In the genomic region with DNA sequence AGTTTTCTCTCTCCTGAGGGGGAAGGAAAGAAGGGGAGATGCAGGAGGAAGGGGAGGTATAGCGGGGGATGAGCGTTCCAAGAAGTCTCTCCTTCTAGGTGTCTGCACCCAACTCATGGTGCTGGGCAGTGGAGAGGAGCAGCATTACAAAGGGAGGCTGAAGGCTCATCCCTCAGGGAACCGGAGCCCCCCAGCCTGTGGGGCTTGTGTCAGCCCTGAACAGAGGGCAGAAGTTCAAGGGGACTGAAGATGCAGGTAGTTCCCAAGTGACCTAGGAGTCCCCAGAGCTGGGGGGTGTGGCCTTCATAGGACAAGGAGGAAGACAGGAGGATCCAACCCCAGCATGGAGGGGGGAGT, we compare ENCODE assay signal across 9 cellular contexts. TPM values are rescaled to one million over a fixed set of nuclear protein-coding genes. Genes with fewer than 3 reads are reported as not detected.
DNase-seq lines count a peak whose midpoint lies in the region; ATAC-seq, FAIRE-seq and TF ChIP-seq lines count a peak whose summit lies in the region.
"Had no signal": no experiment of that assay in that cellular context is flagged by ENCODE, and none has a peak within 500 bp of the region (broad histone marks: within the 10 kb centered on the region; RNA-seq: fewer than 3 reads in every experiment).

No MANE protein-coding gene starts in this region.

- no peak overlapping the region for H2AFZ ChIP-seq in PC-9

- no peak for TF ChIP-seq EP300 in A549 (IDR thresholded peaks at IDR 0.05)

- H3K4me3 Mint-ChIP-seq in immature natural killer cell = peak overlapping the region; percentile 53 to 90 (median 88)

- no peaks in the 10 kb centered on the region for H3K27me3 ChIP-seq in PC-9 (ENCODE audit: insufficient read depth, low read depth)

- no peak for TF ChIP-seq POLR2A in A549 (IDR thresholded peaks at IDR 0.05; ENCODE audit: low read length)
- no peak for TF ChIP-seq POLR2A in lower leg skin (IDR thresholded peaks at IDR 0.05)

- intact Hi-C loops in PC-9 (cut with micrococcal nuclease; ENCODE audit: unreplicated experiment) (loop anchor here (2.0 to 5.0 kb wide), 2 partner anchors 58 to 360 kb away; partner anchors contain the start of genes CFL1 and LTBP3), lower leg skin (cut with DNase I; ENCODE audit: low total_unique reads) (no loop called here)

- no peak for TF ChIP-seq RAD21 in A549 (conservative IDR thresholded peaks at IDR 0.05 in 1 of 2, IDR thresholded peaks at IDR 0.05 in 1 of 2)

- H3K4me1 Mint-ChIP-seq in immature natural killer cell = peaks cover 32 to 43% of the 10 kb centered on the region in 2 donors

- peaks cover 0 to 5% (median under 1%) of the 10 kb centered on the region in 3 donors for H3K36me3 Mint-ChIP-seq in immature natural killer cell

- H3K9me2 ChIP-seq in PC-9 (ENCODE audit: insufficient read depth) = no peaks in the 10 kb centered on the region

- POLR2A ChIA-PET in A549 (lab: Yijun Ruan, JAX) = interaction anchor here (0.6 to 1.9 kb wide), 2 partner anchors 28 to 29 kb away, joined by 8 to 10 read pairs; partner anchors contain the start of gene FIBP
- POLR2A ChIA-PET in PC-9 (lab: Charles Lee; ENCODE audit: unreplicated experiment) = interaction anchor here (0.7 to 1.2 kb wide), 3 partner anchors 8 to 27 kb away, joined by 3 to 10 read pairs (median 6); partner anchors contain the start of gene CCDC85B

- 77% methylated on average over 3 of the region's 3 CpGs for WGBS in A549 (ENCODE audit: missing lambda C conversion rate)
- 83 to 85% methylated on average over 3 of the region's 3 CpGs for WGBS in lower leg skin, 2 donors

- TF ChIP-seq CTCF in A549 (IDR thresholded peaks at IDR 0.05) (no peak), PC-9 (conservative IDR thresholded peaks at IDR 0.05) (no peak), lower leg skin (IDR thresholded peaks at IDR 0.05) (no peak)

- no peak for FAIRE-seq in A549 (lab: Jason Lieb, UNC)

- ATAC-seq in A549 = no peak
- ATAC-seq in HG03108 (IDR thresholded peaks at IDR 0.05; ENCODE audit: unreplicated experiment) = no peak

- H3F3A ChIP-seq in PC-9 (ENCODE audit: insufficient read depth, low read depth) = peaks cover 42% of the 10 kb centered on the region

- H3K27ac ChIP-seq in A549 = peak overlapping the region; percentile 93 to 100
- H3K27ac ChIP-seq in PC-9 = peak overlapping the region; percentile 90

- no peaks in the 10 kb centered on the region for H3K9me3 ChIP-seq in A549
- no peaks in the 10 kb centered on the region for H3K9me3 ChIP-seq in PC-9 (ENCODE audit: insufficient read depth, low read depth)

- H3K4me3 ChIP-seq in A549 = no peak overlapping the region
- peak overlapping the region; percentile 89 for H3K4me3 ChIP-seq in PC-9
- no peak overlapping the region for H3K4me3 ChIP-seq in lower leg skin (ENCODE audit: low read depth, poor library complexity, severe bottlenecking)
- H3K4me3 ChIP-seq: lung had no signal

- H3K9me3 Mint-ChIP-seq in immature natural killer cell = peaks cover 0 to 1% (median 0%) of the 10 kb centered on the region in 6 donors

- H3K79me2 ChIP-seq in PC-9 (ENCODE audit: low read depth) = peaks cover 42% of the 10 kb centered on the region

- H3K4me1 ChIP-seq in A549 (peaks cover 65% of the 10 kb centered on the region), PC-9 (replicated peaks; ENCODE audit: insufficient read depth) (peaks cover 68% of the 10 kb centered on the region)

- peaks cover 2 to 13% (median 9%) of the 10 kb centered on the region in 3 donors for H3K27me3 Mint-ChIP-seq in immature natural killer cell (ENCODE audit: low read depth in 3 of 3)

- DNase-seq in A549 (ENCODE audit: low read depth in 1 of 2, low spot score in 1 of 2) (no peak), PC-9 (no peak), immature natural killer cell (no peak), lower leg skin (ENCODE audit: low spot score in 2 of 2) (no peak), GOT3 (lab: John Stamatoyannopoulos, UW) (no peak)
- DNase-seq: caudate nucleus, SHP77 had no signal

- CTCF ChIA-PET in A549 (lab: Yijun Ruan, JAX) = interaction anchor here (31.6 kb wide), 1 partner anchor 23 kb away, joined by 618 read pairs; the partner anchor contains the start of genes CCDC85B, FIBP and FOSL1
- CTCF ChIA-PET in PC-9 (lab: Charles Lee) = interaction anchor here (1.8 kb wide), 1 partner anchor 26 kb away, joined by 7 read pairs; the partner anchor contains the start of gene CCDC85B

- no TSS peak for BruUV-seq in PC-9 (replicated peaks; lab: Mats Ljungman, UMichigan)

- H4K20me1 ChIP-seq in PC-9 (ENCODE audit: insufficient read depth) = no peaks in the 10 kb centered on the region

- H3K27ac Mint-ChIP-seq in immature natural killer cell = peak overlapping the region; percentile 34 to 71 (median 58)

- H3K36me3 ChIP-seq in PC-9 (ENCODE audit: low read depth) = no peaks in the 10 kb centered on the region

- H3K4me2 ChIP-seq in A549 (peak overlapping the region; percentile 98), PC-9 (peak overlapping the region; percentile 90)

TF ChIP-seq in A549, 52 proteins besides CTCF, POLR2A, EP300 and RAD21:
- TF ChIP-seq POLR2AphosphoS2 (conservative IDR thresholded peaks at IDR 0.05; ENCODE audit: low read length) = 0 out of 2 replicates have a peak, but pooled peaks have one; percentile 1
- TF ChIP-seq, protein P1, sequence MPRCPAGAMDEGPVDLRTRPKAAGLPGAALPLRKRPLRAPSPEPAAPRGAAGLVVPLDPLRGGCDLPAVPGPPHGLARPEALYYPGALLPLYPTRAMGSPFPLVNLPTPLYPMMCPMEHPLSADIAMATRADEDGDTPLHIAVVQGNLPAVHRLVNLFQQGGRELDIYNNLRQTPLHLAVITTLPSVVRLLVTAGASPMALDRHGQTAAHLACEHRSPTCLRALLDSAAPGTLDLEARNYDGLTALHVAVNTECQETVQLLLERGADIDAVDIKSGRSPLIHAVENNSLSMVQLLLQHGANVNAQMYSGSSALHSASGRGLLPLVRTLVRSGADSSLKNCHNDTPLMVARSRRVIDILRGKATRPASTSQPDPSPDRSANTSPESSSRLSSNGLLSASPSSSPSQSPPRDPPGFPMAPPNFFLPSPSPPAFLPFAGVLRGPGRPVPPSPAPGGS (IDR thresholded peaks at IDR 0.05) = no peak

RNA-seq across cellular contexts. Expression of gene C11orf68, which starts 1.8 kb away (rescaled TPM):
- 10.6 and 17.2 TPM in 2 replicates for polyA plus RNA-seq in A549 (2011; rRNA removed)
- 44.8 and 63.9 TPM in 2 replicates for polyA plus RNA-seq in A549 (2012; cell fraction: cytosol; rRNA removed)
- polyA plus RNA-seq in A549 (2012; cell fraction: nucleus; rRNA removed) = 72.3 and 76.6 TPM in 2 replicates
- polyA plus RNA-seq in A549 (2017; fragmentation: RNase III; extraction: RNeasy Plus Mini Kit Qiagen cat#74134 plus additional on column Dnase treatment) = 16.5 to 23.1 TPM (median 17.0 TPM) in 3 replicates
- polyA minus RNA-seq in A549 (2011; rRNA and poly(A)+ RNA removed) = 17.6 and 18.3 TPM in 2 replicates
- total RNA-seq in PC-9 (2021) = 36.5 and 43.9 TPM in 2 replicates
- polyA plus RNA-seq in immature natural killer cell = 10 to 100 TPM; 45.7 to 84.5 (median 60.4) TPM
- 10 to 100 TPM; 21.2 to 32.8 (median 26.5) TPM for total RNA-seq in lower leg skin

RNA-seq across cellular contexts. Expression of gene DRAP1, which starts 2.2 kb away (rescaled TPM):
- polyA plus RNA-seq in A549 (2011; rRNA removed) (27.8 and 73.7 TPM in 2 replicates), A549 (2017; fragmentation: RNase III; extraction: RNeasy Plus Mini Kit Qiagen cat#74134 plus additional on column Dnase treatment) (143 to 187 TPM (median 143 TPM) in 3 replicates), immature natural killer cell (100 to 1,000 TPM; 135 to 234 (median 182) TPM)
- polyA plus RNA-seq in A549 (2012; cell fraction: cytosol; rRNA removed) = 203 and 266 TPM in 2 replicates
- polyA plus RNA-seq in A549 (2012; cell fraction: nucleus; rRNA removed) = 143 and 147 TPM in 2 replicates
- 13.0 and 18.6 TPM in 2 replicates for polyA minus RNA-seq in A549 (2011; rRNA and poly(A)+ RNA removed)
- total RNA-seq in PC-9 (2021) (196 and 220 TPM in 2 replicates), lower leg skin (100 to 1,000 TPM in 2 of 4 donors, 10 to 100 TPM in 2; 81.5 to 152 (median 107) TPM)

RNA-seq across cellular contexts. Expression of gene FOSL1, which starts 16.9 kb away (rescaled TPM):
- polyA plus RNA-seq in A549 (2011; rRNA removed) (6.7 and 9.6 TPM in 2 replicates), A549 (2017; fragmentation: RNase III; extraction: RNeasy Plus Mini Kit Qiagen cat#74134 plus additional on column Dnase treatment) (24.1 to 55.8 TPM (median 24.1 TPM) in 3 replicates), immature natural killer cell (under 1 TPM; 0.13 to 0.30 (median 0.17) TPM)
- polyA plus RNA-seq in A549 (2012; cell fraction: cytosol; rRNA removed) = 25.5 and 36.0 TPM in 2 replicates
- 52.3 and 65.0 TPM in 2 replicates for polyA plus RNA-seq in A549 (2012; cell fraction: nucleus; rRNA removed)
- polyA minus RNA-seq in A549 (2011; rRNA and poly(A)+ RNA removed) = 12.7 and 21.5 TPM in 2 replicates
- total RNA-seq in PC-9 (2021) (58.8 and 69.9 TPM in 2 replicates), lower leg skin (1 to 10 TPM; 2.4 to 7.5 (median 5.3) TPM)

RNA-seq across cellular contexts. Expression of gene CCDC85B, which starts 26.6 kb away (rescaled TPM):
- polyA plus RNA-seq in A549 (2011; rRNA removed) (5.4 and 7.3 TPM in 2 replicates), A549 (2017; fragmentation: RNase III; extraction: RNeasy Plus Mini Kit Qiagen cat#74134 plus additional on column Dnase treatment) (24.3 to 35.2 TPM (median 27.5 TPM) in 3 replicates), immature natural killer cell (100 to 1,000 TPM in 2 of 3 donors, 10 to 100 TPM in 1; 62.9 to 159 (median 142) TPM)
- 66.8 and 76.8 TPM in 2 replicates for polyA plus RNA-seq in A549 (2012; cell fraction: cytosol; rRNA removed)
- 45.5 and 55.1 TPM in 2 replicates for polyA plus RNA-seq in A549 (2012; cell fraction: nucleus; rRNA removed)
- 1.7 and 2.4 TPM in 2 replicates for polyA minus RNA-seq in A549 (2011; rRNA and poly(A)+ RNA removed)
- total RNA-seq in PC-9 (2021) (45.0 and 95.0 TPM in 2 replicates), lower leg skin (10 to 100 TPM; 44.9 to 61.0 (median 53.1) TPM)

RNA-seq across cellular contexts. Expression of gene TSGA10IP, which starts 28.2 kb away (rescaled TPM):
- polyA plus RNA-seq in A549 (2011; rRNA removed) (not detected in 2 replicates), A549 (2017; fragmentation: RNase III; extraction: RNeasy Plus Mini Kit Qiagen cat#74134 plus additional on column Dnase treatment) (not detected in 3 replicates), immature natural killer cell (not detected)
- polyA plus RNA-seq in A549 (2012; cell fraction: cytosol; rRNA removed) = not detected in 2 replicates
- not detected in 2 replicates for polyA plus RNA-seq in A549 (2012; cell fraction: nucleus; rRNA removed)
- polyA minus RNA-seq in A549 (2011; rRNA and poly(A)+ RNA removed) = not detected in 2 replicates
- total RNA-seq in PC-9 (2021) (not detected in 2 replicates), lower leg skin (not detected)
